In the genomic region with DNA sequence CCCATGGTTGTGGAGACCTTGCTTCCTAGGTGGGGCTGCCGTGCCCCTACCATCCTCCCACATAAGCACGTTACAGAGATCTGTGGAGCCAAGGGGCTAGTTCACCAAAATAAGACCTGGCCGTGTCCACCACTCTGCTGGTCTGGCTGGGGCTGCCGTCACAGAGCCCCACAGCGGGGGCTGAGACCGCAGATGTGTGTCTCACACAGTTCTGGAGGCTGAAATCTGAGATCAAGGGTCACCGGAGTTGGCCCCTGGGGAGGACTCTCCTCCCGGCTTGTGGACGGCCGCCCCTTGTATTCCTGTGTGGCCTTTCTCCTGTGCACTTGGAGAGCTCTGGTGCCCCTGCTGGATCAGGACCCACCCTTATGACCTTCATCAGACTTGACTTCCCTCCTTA, we compare ENCODE assay signal across 8 cellular contexts.
DNase-seq lines count a peak whose midpoint lies in the region; ATAC-seq and TF ChIP-seq lines count a peak whose summit lies in the region.
"Not testable (repeated sequence)": the region's sequence is repeated elsewhere in the genome, so short reads cannot be mapped to it uniquely, and the experiment has no call there.

No MANE protein-coding gene starts in this region.

- not testable (repeated sequence) for DNase-seq in HCT116 (ENCODE audit: low read depth, low spot score); activated CD4-positive, alpha-beta memory T cell treated with anti-CD3 and anti-CD28 coated beads, Interleukin-2, amount 10 ng/mL, durations not matched to agents 7 days and 5 days; activated naive CD8-positive, alpha-beta T cell treated with anti-CD3 and anti-CD28 coated beads for 36 hours; endodermal cell; naive thymus-derived CD8-positive, alpha-beta T cell; stimulated activated effector memory CD8-positive, alpha-beta T cell treated with anti-CD3 and anti-CD28 coated beads, Interleukin-12 subunit alpha, Interleukin-12 subunit beta, amount 100 ng/mL, for 72 hours (ENCODE audit: low spot score in 2 of 2)

- H4K20me1 ChIP-seq in BLaER1; HCT116 (ENCODE audit: insufficient read depth); SU-DHL-6 (ENCODE audit: low read depth, low read length): not testable (repeated sequence)

- not testable (repeated sequence) for H3K27ac Mint-ChIP-seq in activated CD4-positive, alpha-beta memory T cell treated with anti-CD3 and anti-CD28 coated beads, Interleukin-2, amount 10 ng/mL, durations not matched to agents 7 days and 5 days; activated naive CD8-positive, alpha-beta T cell treated with anti-CD3 and anti-CD28 coated beads for 36 hours; endodermal cell; naive thymus-derived CD8-positive, alpha-beta T cell; stimulated activated effector memory CD8-positive, alpha-beta T cell treated with anti-CD3 and anti-CD28 coated beads, Interleukin-12 subunit alpha, Interleukin-12 subunit beta, amount 100 ng/mL, for 72 hours

- POLR2A ChIA-PET in HCT116 (lab: Charles Lee); activated CD4-positive, alpha-beta memory T cell treated with anti-CD3 and anti-CD28 coated beads, Interleukin-2, amount 10 ng/mL, durations not matched to agents 7 days and 5 days (lab: Charles Lee); naive thymus-derived CD8-positive, alpha-beta T cell (lab: Charles Lee): not testable (repeated sequence)

- H3K36me3 Mint-ChIP-seq in activated CD4-positive, alpha-beta memory T cell treated with anti-CD3 and anti-CD28 coated beads, Interleukin-2, amount 10 ng/mL, durations not matched to agents 7 days and 5 days (ENCODE audit: low read depth); activated naive CD8-positive, alpha-beta T cell treated with anti-CD3 and anti-CD28 coated beads for 36 hours; endodermal cell (ENCODE audit: low read depth); stimulated activated effector memory CD8-positive, alpha-beta T cell treated with anti-CD3 and anti-CD28 coated beads, Interleukin-12 subunit alpha, Interleukin-12 subunit beta, amount 100 ng/mL, for 72 hours: not testable (repeated sequence)
- peaks cover 0 to 15% (median 10%) of the 10 kb centered on the region in 3 donors for H3K36me3 Mint-ChIP-seq in naive thymus-derived CD8-positive, alpha-beta T cell

- H2AFZ ChIP-seq in HCT116 (ENCODE audit: low read depth, low read length, poor library complexity, severe bottlenecking) = peak overlapping the region; percentile 26
- H2AFZ ChIP-seq in SU-DHL-6 (ENCODE audit: low read depth, low read length, severe bottlenecking) = not testable (repeated sequence)

- WGBS in endodermal cell (ENCODE audit: insufficient coverage in 1 of 2, insufficient read length in 1 of 2), 2 experiments = 81 to 96% methylated on average over 7 to 10 of the region's 10 CpGs

- H3K4me3 ChIP-seq in BLaER1 = peak overlapping the region; percentile 60
- H3K4me3 ChIP-seq in HCT116 (replicated peaks in 1 of 2; ENCODE audit: low read depth in 1 of 2, low read length in 2 of 2); SU-DHL-6 (ENCODE audit: insufficient read depth, low read length, poor library complexity, severe bottlenecking); endodermal cell (ENCODE audit: low read length): not testable (repeated sequence)

- H3K4me2 ChIP-seq in BLaER1 = peak overlapping the region; percentile 88
- H3K4me2 ChIP-seq in HCT116 (ENCODE audit: low read length) = peak overlapping the region; percentile 57
- peak overlapping the region; percentile 24 for H3K4me2 ChIP-seq in SU-DHL-6 (ENCODE audit: low read depth, low read length, poor library complexity, severe bottlenecking)

- not testable (repeated sequence) for H3K36me3 ChIP-seq in BLaER1; HCT116 (ENCODE audit: control insufficient read depth in 1 of 2, insufficient read depth in 2 of 2, low read length in 2 of 2); SU-DHL-6 (ENCODE audit: low read length); endodermal cell (ENCODE audit: control insufficient read depth, insufficient read depth, low read length)

- H3K9me3 Mint-ChIP-seq in activated CD4-positive, alpha-beta memory T cell treated with anti-CD3 and anti-CD28 coated beads, Interleukin-2, amount 10 ng/mL, durations not matched to agents 7 days and 5 days = peaks cover 13% of the 10 kb centered on the region
- not testable (repeated sequence) for H3K9me3 Mint-ChIP-seq in activated naive CD8-positive, alpha-beta T cell treated with anti-CD3 and anti-CD28 coated beads for 36 hours
- H3K9me3 Mint-ChIP-seq in endodermal cell = peaks cover 16% of the 10 kb centered on the region
- peaks cover 0 to 23% (median 12%) of the 10 kb centered on the region in 9 donors for H3K9me3 Mint-ChIP-seq in naive thymus-derived CD8-positive, alpha-beta T cell
- peaks cover 14% of the 10 kb centered on the region for H3K9me3 Mint-ChIP-seq in stimulated activated effector memory CD8-positive, alpha-beta T cell treated with anti-CD3 and anti-CD28 coated beads, Interleukin-12 subunit alpha, Interleukin-12 subunit beta, amount 100 ng/mL, for 72 hours

- H3K4me3 Mint-ChIP-seq in activated CD4-positive, alpha-beta memory T cell treated with anti-CD3 and anti-CD28 coated beads, Interleukin-2, amount 10 ng/mL, durations not matched to agents 7 days and 5 days = peak overlapping the region; percentile 22
- peak overlapping the region; percentile 43 for H3K4me3 Mint-ChIP-seq in activated naive CD8-positive, alpha-beta T cell treated with anti-CD3 and anti-CD28 coated beads for 36 hours
- peak overlapping the region; percentile 47 for H3K4me3 Mint-ChIP-seq in endodermal cell
- H3K4me3 Mint-ChIP-seq in naive thymus-derived CD8-positive, alpha-beta T cell = peak overlapping the region; percentile 55 to 85 (median 69)
- peak overlapping the region; percentile 50 for H3K4me3 Mint-ChIP-seq in stimulated activated effector memory CD8-positive, alpha-beta T cell treated with anti-CD3 and anti-CD28 coated beads, Interleukin-12 subunit alpha, Interleukin-12 subunit beta, amount 100 ng/mL, for 72 hours

- peak overlapping the region; percentile 63 for H3K27ac ChIP-seq in BLaER1
- not testable (repeated sequence) for H3K27ac ChIP-seq in HCT116 (ENCODE audit: low read depth, low read length); SU-DHL-6 (ENCODE audit: low read depth, low read length); endodermal cell (ENCODE audit: low read depth, low read length)

- not testable (repeated sequence) for H3F3A ChIP-seq in SU-DHL-6 (ENCODE audit: insufficient read depth)

- RAD21 ChIA-PET in HCT116 (lab: Charles Lee; ENCODE audit: low non-redundant PET in 1 of 2, low total read pairs in 2 of 2, uncharacterized antibody in 2 of 2, unreplicated experiment in 2 of 2) = not testable (repeated sequence)

- H3K4me1 ChIP-seq in BLaER1 = peaks cover 39% of the 10 kb centered on the region
- not testable (repeated sequence) for H3K4me1 ChIP-seq in HCT116 (ENCODE audit: control insufficient read depth in 1 of 2, insufficient read depth in 2 of 2, low read length in 2 of 2); endodermal cell (ENCODE audit: control insufficient read depth, insufficient read depth, low read length)

- not testable (repeated sequence) for H3K4me1 Mint-ChIP-seq in activated CD4-positive, alpha-beta memory T cell treated with anti-CD3 and anti-CD28 coated beads, Interleukin-2, amount 10 ng/mL, durations not matched to agents 7 days and 5 days; activated naive CD8-positive, alpha-beta T cell treated with anti-CD3 and anti-CD28 coated beads for 36 hours
- H3K4me1 Mint-ChIP-seq in endodermal cell = peaks cover 18% of the 10 kb centered on the region
- H3K4me1 Mint-ChIP-seq in naive thymus-derived CD8-positive, alpha-beta T cell = peaks cover 5 to 14% (median 13%) of the 10 kb centered on the region in 4 donors
- H3K4me1 Mint-ChIP-seq in stimulated activated effector memory CD8-positive, alpha-beta T cell treated with anti-CD3 and anti-CD28 coated beads, Interleukin-12 subunit alpha, Interleukin-12 subunit beta, amount 100 ng/mL, for 72 hours = peaks cover 11% of the 10 kb centered on the region

- peaks cover 14% of the 10 kb centered on the region for H3K27me3 Mint-ChIP-seq in activated CD4-positive, alpha-beta memory T cell treated with anti-CD3 and anti-CD28 coated beads, Interleukin-2, amount 10 ng/mL, durations not matched to agents 7 days and 5 days
- not testable (repeated sequence) for H3K27me3 Mint-ChIP-seq in activated naive CD8-positive, alpha-beta T cell treated with anti-CD3 and anti-CD28 coated beads for 36 hours; endodermal cell (ENCODE audit: insufficient read depth); naive thymus-derived CD8-positive, alpha-beta T cell

- H3K9me2 ChIP-seq in HCT116 (ENCODE audit: insufficient read depth); SU-DHL-6 (replicated peaks; ENCODE audit: insufficient read depth, low read length): not testable (repeated sequence)

- H3K79me2 ChIP-seq in HCT116 (ENCODE audit: insufficient read depth, low read length); SU-DHL-6 (ENCODE audit: insufficient read depth, low read length): not testable (repeated sequence)

- peak overlapping the region; percentile 53 for H3K9ac ChIP-seq in BLaER1
- H3K9ac ChIP-seq in HCT116 (ENCODE audit: low read length); SU-DHL-6 (ENCODE audit: low read length); endodermal cell (ENCODE audit: extremely low read depth, low read length, poor library complexity, severe bottlenecking): not testable (repeated sequence)

- not testable (repeated sequence) for H3K27me3 ChIP-seq in BLaER1; HCT116 (ENCODE audit: insufficient read depth, low read length); SU-DHL-6 (ENCODE audit: low read length); endodermal cell (ENCODE audit: control insufficient read depth, insufficient read depth, low read length, poor library complexity, severe bottlenecking)

- not testable (repeated sequence) for BruUV-seq in HCT116 (replicated peaks; lab: Mats Ljungman, UMichigan)

- intact Hi-C loops in HCT116 (cut with micrococcal nuclease) = not testable (repeated sequence)

- CTCF ChIA-PET in HCT116 (lab: Charles Lee); activated CD4-positive, alpha-beta memory T cell treated with anti-CD3 and anti-CD28 coated beads, Interleukin-2, amount 10 ng/mL, durations not matched to agents 7 days and 5 days (lab: Charles Lee): not testable (repeated sequence)

- not testable (repeated sequence) for ATAC-seq in HCT116; naive thymus-derived CD8-positive, alpha-beta T cell; stimulated activated effector memory CD8-positive, alpha-beta T cell treated with anti-CD3 and anti-CD28 coated beads, Interleukin-12 subunit alpha, Interleukin-12 subunit beta, amount 100 ng/mL, for 72 hours

- TF ChIP-seq CTCF in HCT116 (IDR thresholded peaks at IDR 0.05 in 2 of 3, conservative IDR thresholded peaks at IDR 0.05 in 1 of 3; ENCODE audit: borderline replicate concordance in 1 of 3, insufficient read depth in 1 of 3, low read depth in 2 of 3, low read length in 2 of 3); SU-DHL-6 (IDR thresholded peaks at IDR 0.05; ENCODE audit: insufficient read depth, low read length, poor library complexity, severe bottlenecking); endodermal cell (conservative IDR thresholded peaks at IDR 0.05): not testable (repeated sequence)

- not testable (repeated sequence) for TF ChIP-seq POLR2A in HCT116 (IDR thresholded peaks at IDR 0.05; ENCODE audit: borderline replicate concordance, extremely low read depth, insufficient read depth, insufficient read length)

- not testable (repeated sequence) for TF ChIP-seq RAD21 in HCT116 (IDR thresholded peaks at IDR 0.05; ENCODE audit: low read depth)

- H3K9me3 ChIP-seq in BLaER1 = peaks cover 28% of the 10 kb centered on the region
- not testable (repeated sequence) for H3K9me3 ChIP-seq in HCT116 (ENCODE audit: control insufficient read depth in 1 of 2, insufficient read depth in 1 of 2, low read depth in 1 of 2, low read length in 2 of 2); SU-DHL-6 (ENCODE audit: insufficient read depth, low read length); endodermal cell (ENCODE audit: control insufficient read depth, low read length)

Comparison
In these comparisons a context has a peak if more than half of its experiments do, and no peak if none do; other contexts are left out.
1. H3K4me2 ChIP-seq: peak in every context shown above with its lines; median percentile 88 in BLaER1; 57 in HCT116; 24 in SU-DHL-6.